ENCODE assay signal across 26 cellular contexts in the genomic region with DNA sequence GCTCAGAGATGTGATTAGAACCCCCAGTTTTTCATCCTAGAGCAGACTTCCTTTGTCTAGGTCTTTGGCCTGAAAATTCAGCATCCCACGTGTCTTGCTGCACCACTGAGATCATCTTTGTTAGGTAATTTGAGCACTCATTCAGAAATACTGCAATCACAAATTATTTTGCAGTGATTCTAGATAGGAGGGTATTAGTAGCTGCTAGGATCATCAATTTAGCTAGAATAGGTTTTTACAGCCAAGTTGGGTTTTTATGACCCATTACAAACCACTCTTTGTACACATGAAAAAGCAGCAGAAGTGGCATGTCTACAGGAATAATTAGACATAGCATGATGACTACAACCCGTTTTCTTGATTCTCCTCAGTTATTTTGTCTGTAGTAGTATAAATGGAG.
"Had no signal": no experiment of that assay in that cellular context is flagged by ENCODE, and none has a peak within 500 bp of the region (broad histone marks: within the 10 kb centered on the region; RNA-seq: fewer than 3 reads in every experiment).

No MANE protein-coding gene starts in this region.

- H3K4me3 Mint-ChIP-seq: effector memory CD8-positive, alpha-beta T cell; immature natural killer cell; naive thymus-derived CD8-positive, alpha-beta T cell; nephron progenitor cell; stimulated activated effector memory CD8-positive, alpha-beta T cell treated with anti-CD3 and anti-CD28 coated beads, Interleukin-12 subunit alpha, Interleukin-12 subunit beta, amount 100 ng/mL, for 72 hours had no signal

- H3K4me2 ChIP-seq: smooth muscle cell had no signal

- H3K9me3 Mint-ChIP-seq: nephron progenitor cell; stimulated activated effector memory CD8-positive, alpha-beta T cell treated with anti-CD3 and anti-CD28 coated beads, Interleukin-12 subunit alpha, Interleukin-12 subunit beta, amount 100 ng/mL, for 72 hours had no signal

- H3K27me3 ChIP-seq: right atrium auricular region, stomach, tibial nerve, upper lobe of right lung, vagina had no signal

- H3K4me3 ChIP-seq: lower lobe of right lung, prostate gland, right atrium auricular region, smooth muscle cell, stomach, thoracic aorta, tibial nerve, upper lobe of right lung, vagina had no signal

- H3K9me3 ChIP-seq: lower lobe of right lung, prostate gland, right atrium auricular region, thoracic aorta, tibial nerve, upper lobe of right lung, vagina had no signal

- DNase-seq: cortex of kidney; effector memory CD8-positive, alpha-beta T cell; hypothalamus; immature natural killer cell; islet precursor cell; kidney glomerular epithelial cell; left colon; left ventricle myocardium superior; lower lobe of right lung; naive thymus-derived CD8-positive, alpha-beta T cell; nephron progenitor cell; nucleus accumbens; stimulated activated CD4-positive, alpha-beta T cell treated with anti-CD3 and anti-CD28 coated beads, Interleukin-12 subunit alpha, Interleukin-12 subunit beta, amount 100 ng/mL, for 4 hours; stimulated activated CD4-positive, alpha-beta T cell treated with anti-CD3 and anti-CD28 coated beads, Interleukin-1b, Interleukin-23, amount 100 ng/mL, for 48 hours; stimulated activated CD4-positive, alpha-beta T cell treated with anti-CD3 and anti-CD28 coated beads, Interleukin-4, amount 100 ng/mL, for 1 hour; stimulated activated naive CD4-positive, alpha-beta T cell treated with Interleukin-2 at 50 U/mL for 16 hours; stomach; upper lobe of right lung had no signal

- H3K36me3 ChIP-seq: lower lobe of right lung, prostate gland, right atrium auricular region, stomach, thoracic aorta, tibial nerve, upper lobe of right lung, vagina had no signal

- H3K27ac ChIP-seq: lower lobe of right lung, prostate gland, right atrium auricular region, stomach, thoracic aorta, tibial nerve, upper lobe of right lung, vagina had no signal

- H3K27ac Mint-ChIP-seq: effector memory CD8-positive, alpha-beta T cell; immature natural killer cell; naive thymus-derived CD8-positive, alpha-beta T cell; nephron progenitor cell; stimulated activated effector memory CD8-positive, alpha-beta T cell treated with anti-CD3 and anti-CD28 coated beads, Interleukin-12 subunit alpha, Interleukin-12 subunit beta, amount 100 ng/mL, for 72 hours had no signal

- H3K36me3 Mint-ChIP-seq: immature natural killer cell; naive thymus-derived CD8-positive, alpha-beta T cell; stimulated activated effector memory CD8-positive, alpha-beta T cell treated with anti-CD3 and anti-CD28 coated beads, Interleukin-12 subunit alpha, Interleukin-12 subunit beta, amount 100 ng/mL, for 72 hours had no signal

- H3K27me3 Mint-ChIP-seq: effector memory CD8-positive, alpha-beta T cell had no signal

- H3K4me1 ChIP-seq: lower lobe of right lung, prostate gland, right atrium auricular region, stomach, vagina had no signal

- ATAC-seq: effector memory CD8-positive, alpha-beta T cell; left colon; left ventricle myocardium superior; lower lobe of right lung; naive thymus-derived CD8-positive, alpha-beta T cell; sciatic nerve; stimulated activated effector memory CD8-positive, alpha-beta T cell treated with anti-CD3 and anti-CD28 coated beads, Interleukin-12 subunit alpha, Interleukin-12 subunit beta, amount 100 ng/mL, for 72 hours; upper lobe of right lung had no signal

- H3K4me1 Mint-ChIP-seq: immature natural killer cell; naive thymus-derived CD8-positive, alpha-beta T cell; stimulated activated effector memory CD8-positive, alpha-beta T cell treated with anti-CD3 and anti-CD28 coated beads, Interleukin-12 subunit alpha, Interleukin-12 subunit beta, amount 100 ng/mL, for 72 hours had no signal
